Comparison of ENCODE assay signal across 11 cellular contexts in the genomic region with DNA sequence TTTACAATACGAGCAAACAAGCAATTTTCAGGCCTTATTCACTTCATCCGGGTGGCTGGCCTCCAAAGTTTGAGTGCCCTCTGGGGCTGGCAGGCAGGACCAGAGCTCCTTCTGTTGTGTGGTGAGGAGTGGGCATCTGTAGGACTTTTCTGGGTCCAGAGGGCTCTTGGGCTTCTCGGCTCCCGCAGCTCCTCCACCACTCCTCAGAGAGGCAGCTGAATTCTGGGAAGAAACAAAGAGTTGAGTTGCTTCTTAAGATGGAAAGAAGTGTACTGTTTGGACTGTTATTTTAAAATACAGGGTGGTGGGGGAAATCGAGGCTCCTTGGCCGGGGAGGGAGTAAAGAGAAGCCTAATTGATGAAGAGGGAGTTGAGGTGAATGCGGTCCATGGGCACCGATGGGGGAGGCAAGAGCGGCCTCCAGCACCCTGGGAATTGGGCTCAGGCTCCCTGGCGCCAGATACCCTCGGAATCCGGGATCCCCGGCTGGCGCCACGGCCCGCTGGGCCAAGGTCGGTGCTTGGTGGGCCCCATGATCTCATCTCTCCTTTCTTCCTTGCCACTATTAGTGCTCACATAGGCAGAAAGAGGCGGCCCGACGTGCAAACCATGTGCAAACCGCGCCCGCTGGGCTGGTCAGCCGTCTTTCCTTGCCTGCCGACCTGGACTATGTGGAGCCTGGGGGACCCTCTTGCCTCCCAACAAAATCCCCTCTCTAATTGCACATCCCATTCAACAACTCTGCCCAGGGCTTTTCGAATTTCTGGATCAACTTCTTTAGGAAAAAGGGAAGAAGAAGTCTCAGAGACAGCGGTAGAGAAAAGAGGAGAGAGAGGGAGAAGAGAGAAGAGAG. TPM values are rescaled to one million over a fixed set of nuclear protein-coding genes. Genes with fewer than 3 reads are reported as not detected.
DNase-seq lines count a peak whose midpoint lies in the region; ATAC-seq and TF ChIP-seq lines count a peak whose summit lies in the region.
"Had no signal": no experiment of that assay in that cellular context is flagged by ENCODE, and none has a peak within 500 bp of the region (broad histone marks: within the 10 kb centered on the region; RNA-seq: fewer than 3 reads in every experiment).

No MANE protein-coding gene starts in this region.

- no peak for TF ChIP-seq POLR2A in upper lobe of left lung (IDR thresholded peaks at IDR 0.05)
- TF ChIP-seq POLR2A in GM18505 (IDR thresholded peaks at IDR 0.05; ENCODE audit: borderline replicate concordance, extremely low read depth, insufficient read depth, insufficient read length): no peak

- no peak overlapping the region for H2BK5ac ChIP-seq in mesendoderm (ENCODE audit: low read length)

- H3K4me1 ChIP-seq in heart right ventricle (peaks cover 3 to 63% (median 49%) of the 10 kb centered on the region in 9 donors), mesendoderm (ENCODE audit: control insufficient read depth, low read depth, low read length) (peaks cover 9% of the 10 kb centered on the region), upper lobe of left lung (peaks cover 50 to 73% (median 53%) of the 10 kb centered on the region in 4 donors)

- peak overlapping the region; percentile 73 for H3K4me3 Mint-ChIP-seq in activated T-helper 17 cell treated with anti-CD3 and anti-CD28 coated beads, Interleukin-2, amount 50 U/mL, for 72 hours

- WGBS in heart right ventricle, 2 donors: 12 to 13% methylated on average over 27 of the region's 27 CpGs
- no CpG with 5 or more reads among the region's 27 CpGs for WGBS in mesendoderm (ENCODE audit: extremely low coverage, insufficient coverage, low lambda C conversion rate)
- 11 to 14% methylated on average over 27 of the region's 27 CpGs for WGBS in upper lobe of left lung, 2 donors

- no peaks in the 10 kb centered on the region for H3K36me3 Mint-ChIP-seq in activated T-helper 17 cell treated with anti-CD3 and anti-CD28 coated beads, Interleukin-2, amount 50 U/mL, for 72 hours (ENCODE audit: low read depth)

- H2BK120ac ChIP-seq in mesendoderm (ENCODE audit: low read depth, low read length): no peak overlapping the region

- no peak for DNase-seq in heart right ventricle
- DNase-seq in Right ventricle myocardium superior: no peak
- peak; percentile 32 for DNase-seq in mesendoderm
- DNase-seq in upper lobe of left lung: peak in 1 of 2 donors; percentile 77

- TF ChIP-seq EP300 in upper lobe of left lung (IDR thresholded peaks at IDR 0.05): no peak

- no peaks in the 10 kb centered on the region for H3K9me3 Mint-ChIP-seq in activated T-helper 17 cell treated with anti-CD3 and anti-CD28 coated beads, Interleukin-2, amount 50 U/mL, for 72 hours

- no peak overlapping the region for H4K5ac ChIP-seq in mesendoderm (ENCODE audit: low read length)

- H3K4me1 Mint-ChIP-seq in activated T-helper 17 cell treated with anti-CD3 and anti-CD28 coated beads, Interleukin-2, amount 50 U/mL, for 72 hours: peaks cover 12% of the 10 kb centered on the region

- TF ChIP-seq CTCF in heart right ventricle (IDR thresholded peaks at IDR 0.05) (no peak), upper lobe of left lung (IDR thresholded peaks at IDR 0.05) (no peak)

- peak overlapping the region; percentile 10 for H3K56ac ChIP-seq in mesendoderm (ENCODE audit: low read length)

- peaks cover 74 to 100% (median 99%) of the 10 kb centered on the region in 7 donors for H3K27me3 ChIP-seq in heart right ventricle
- H3K27me3 ChIP-seq in mesendoderm (ENCODE audit: insufficient read depth, low read length, poor library complexity): peaks cover 43% of the 10 kb centered on the region
- H3K27me3 ChIP-seq in upper lobe of left lung: peaks cover 0 to 92% (median 51%) of the 10 kb centered on the region in 4 donors

- H3K4ac ChIP-seq in mesendoderm (ENCODE audit: low read depth, low read length): no peak overlapping the region

- no peak overlapping the region for H3K27ac ChIP-seq in heart right ventricle
- H3K27ac ChIP-seq in mesendoderm (ENCODE audit: low read depth, low read length): no peak overlapping the region
- no peak overlapping the region for H3K27ac ChIP-seq in upper lobe of left lung
- H3K27ac ChIP-seq: testis had no signal

- no peaks in the 10 kb centered on the region for H3K79me1 ChIP-seq in mesendoderm (ENCODE audit: low read length)

- intact Hi-C loops in heart right ventricle (cut with DNase I): loop anchor here in 1 of 10 donors (10.0 kb wide), 1 partner anchor 376 kb away; no protein-coding TSS in a partner anchor
- intact Hi-C loops in Right ventricle myocardium superior (cut with DNase I): no loop called here

- H3K4me3 ChIP-seq in heart right ventricle (peak overlapping the region in 7 of 10 donors; percentile 8 to 48 (median 34)), mesendoderm (ENCODE audit: low read length) (no peak overlapping the region), upper lobe of left lung (peak overlapping the region in 3 of 4 donors; percentile 32 to 43 (median 43))

- no peak overlapping the region for H3K18ac ChIP-seq in mesendoderm (ENCODE audit: low read length)

- H3K27ac Mint-ChIP-seq in activated T-helper 17 cell treated with anti-CD3 and anti-CD28 coated beads, Interleukin-2, amount 50 U/mL, for 72 hours: no peak overlapping the region

- H3K36me3 ChIP-seq in heart right ventricle (no peaks in the 10 kb centered on the region), mesendoderm (ENCODE audit: control insufficient read depth, insufficient read depth, low read length) (no peaks in the 10 kb centered on the region), upper lobe of left lung (no peaks in the 10 kb centered on the region)

- H3K23ac ChIP-seq in mesendoderm (ENCODE audit: low read length): no peak overlapping the region

- H3K4me2 ChIP-seq in mesendoderm (ENCODE audit: low read length): peak overlapping the region; percentile 9

- no peak overlapping the region for H3K9ac ChIP-seq in mesendoderm (ENCODE audit: low read length)

- ATAC-seq in heart right ventricle: no peak
- no peak for ATAC-seq in Right ventricle myocardium superior (ENCODE audit: poor library complexity)
- no peak for ATAC-seq in activated T-helper 17 cell treated with anti-CD3 and anti-CD28 coated beads, Interleukin-2, amount 50 U/mL, for 72 hours (replicated peaks)
- no peak for ATAC-seq in upper lobe of left lung (ENCODE audit: low FRiP score in 2 of 2)
- ATAC-seq in HG02610 (IDR thresholded peaks at IDR 0.05; ENCODE audit: unreplicated experiment): no peak
- ATAC-seq in GM18505 (IDR thresholded peaks at IDR 0.05; ENCODE audit: unreplicated experiment): no peak
- no peak for ATAC-seq in HG03520 (IDR thresholded peaks at IDR 0.05; ENCODE audit: unreplicated experiment)

- no peak overlapping the region for H2AK5ac ChIP-seq in mesendoderm (ENCODE audit: low read length)

- H3K9me3 ChIP-seq in heart right ventricle (no peaks in the 10 kb centered on the region), upper lobe of left lung (no peaks in the 10 kb centered on the region)
- H3K9me3 ChIP-seq: testis had no signal

- H2BK15ac ChIP-seq in mesendoderm (replicated peaks; ENCODE audit: low read depth): no peak overlapping the region

- no peaks in the 10 kb centered on the region for H3K79me2 ChIP-seq in mesendoderm (ENCODE audit: control insufficient read depth, insufficient read depth, low read length)

- H4K8ac ChIP-seq in mesendoderm (ENCODE audit: low read depth, low read length): no peak overlapping the region

- H3K27me3 Mint-ChIP-seq in activated T-helper 17 cell treated with anti-CD3 and anti-CD28 coated beads, Interleukin-2, amount 50 U/mL, for 72 hours: peaks cover 63% of the 10 kb centered on the region

RNA-seq across cellular contexts. Expression of gene SIX3, which starts 0.7 kb away (rescaled TPM):
- not detected for total RNA-seq in heart right ventricle
- polyA plus RNA-seq in heart right ventricle: not detected
- not detected for total RNA-seq in Right ventricle myocardium superior
- not detected for total RNA-seq in activated T-helper 17 cell treated with anti-CD3 and anti-CD28 coated beads, Interleukin-2, amount 50 U/mL, for 72 hours
- 1.3 TPM for polyA plus RNA-seq in mesendoderm (2013, experiment 1 of 2)
- polyA plus RNA-seq in mesendoderm (2013, experiment 2 of 2): 1.1 TPM
- total RNA-seq in upper lobe of left lung: not detected
- total RNA-seq: kidney epithelial cell, SK-MEL-5 had no signal
